ENCODE assay signal across 16 cellular contexts in genomic region chr2:54247115-54247514, GRCh38. TPM values are rescaled to one million over a fixed set of nuclear protein-coding genes. Genes with fewer than 3 reads are reported as not detected.
DNase-seq lines count a peak whose midpoint lies in the region; ATAC-seq, FAIRE-seq and TF ChIP-seq lines count a peak whose summit lies in the region.
"Had no signal": no experiment of that assay in that cellular context is flagged by ENCODE, and none has a peak within 500 bp of the region (broad histone marks: within the 10 kb centered on the region; RNA-seq: fewer than 3 reads in every experiment).

No MANE protein-coding gene starts in this region.

- in situ Hi-C loops in HepG2 (cut with HindIII; ENCODE audit: extremely low pct_ligation_motif_present, low pct_unique_long_range_greater_than_20kb), result no loop called here
- in situ Hi-C loops in KBM-7 (cut with MboI; ENCODE audit: low pct_unique_long_range_greater_than_20kb, low sequenced_read_pairs), result no loop called here

- no peaks in the 10 kb centered on the region for H4K20me1 ChIP-seq in HepG2 (ENCODE audit: insufficient read depth, low read length)
- H4K20me1 ChIP-seq in GM23338 (replicated peaks; ENCODE audit: insufficient read depth), result no peaks in the 10 kb centered on the region

- H3K4me3 ChIP-seq in HepG2 (replicated peaks in 1 of 3; ENCODE audit: insufficient read depth in 1 of 3, low read depth in 2 of 3, low read length in 3 of 3) (no peak overlapping the region), right lobe of liver (no peak overlapping the region), esophagus muscularis mucosa (no peak overlapping the region), GM23338 (no peak overlapping the region)

- H3K4me2 ChIP-seq in HepG2 (ENCODE audit: low read depth, low read length), result no peak overlapping the region
- H3K4me2 ChIP-seq in GM23338, result no peak overlapping the region

- H3K79me2 ChIP-seq in HepG2 (ENCODE audit: insufficient read depth, low read length) (no peaks in the 10 kb centered on the region), GM23338 (replicated peaks; ENCODE audit: insufficient read depth) (no peaks in the 10 kb centered on the region)

- no peaks in the 10 kb centered on the region for H3K27me3 ChIP-seq in HepG2 (ENCODE audit: control insufficient read depth in 1 of 2, insufficient read depth in 2 of 2, low read length in 2 of 2)
- no peaks in the 10 kb centered on the region for H3K27me3 ChIP-seq in right lobe of liver
- H3K27me3 ChIP-seq in esophagus muscularis mucosa, result no peaks in the 10 kb centered on the region
- no peaks in the 10 kb centered on the region for H3K27me3 ChIP-seq in GM23338 (ENCODE audit: insufficient read depth)
- H3K27me3 ChIP-seq: BE2C had no signal

- intact Hi-C loops in HepG2 (cut with micrococcal nuclease; ENCODE audit: unreplicated experiment) (no loop called here), right lobe of liver (cut with DNase I) (no loop called here), esophagus muscularis mucosa (cut with DNase I) (no loop called here), left ventricle myocardium superior (cut with micrococcal nuclease) (no loop called here)

- H3K27ac ChIP-seq in HepG2 (ENCODE audit: extremely low read length, insufficient read depth, low read length) (no peak overlapping the region), right lobe of liver (no peak overlapping the region), esophagus muscularis mucosa (replicated peaks in 1 of 4) (peak overlapping the region; percentile 2 to 59 (median 40)), GM23338 (ENCODE audit: low read depth) (no peak overlapping the region)
- H3K27ac ChIP-seq: C4-2B, HL-60 had no signal

- peak; percentile 18 for FAIRE-seq in HepG2 (lab: Jason Lieb, UNC)
- FAIRE-seq: A204.1, H54 had no signal

- no peaks in the 10 kb centered on the region for H3K27me3 Mint-ChIP-seq in GM23338 (ENCODE audit: insufficient read depth, low read depth, poor library complexity)

- TF ChIP-seq POLR2A in HepG2 (IDR thresholded peaks at IDR 0.05; ENCODE audit: insufficient read depth in 1 of 2, low read depth in 2 of 2, low read length in 2 of 2) (no peak), right lobe of liver (IDR thresholded peaks at IDR 0.05) (no peak), esophagus muscularis mucosa (IDR thresholded peaks at IDR 0.05; ENCODE audit: low read depth) (no peak)

- no peak for TF ChIP-seq CTCF in HepG2 (CRISPR knock-in tag; IDR thresholded peaks at IDR 0.05)
- no peak for TF ChIP-seq CTCF in right lobe of liver (IDR thresholded peaks at IDR 0.05)
- TF ChIP-seq CTCF in esophagus muscularis mucosa (IDR thresholded peaks at IDR 0.05), result no peak
- no peak for TF ChIP-seq CTCF in GM23338 (conservative IDR thresholded peaks at IDR 0.05; ENCODE audit: low read depth in 2 of 2)

- CTCF ChIA-PET in HepG2 (lab: Yijun Ruan, JAX; ENCODE audit: low intra/inter-chr PET ratio, low total read pairs), result no interaction called here

- DNase-seq in HepG2 (ENCODE audit: low spot score) (no peak), right lobe of liver (no peak), esophagus muscularis mucosa (ENCODE audit: extremely low spot score) (no peak), left ventricle myocardium superior (no peak), GM23338 (ENCODE audit: low spot score) (no peak), KBM-7 (no peak)
- DNase-seq: BE2C; CD8-positive, alpha-beta T cell; DMS53 had no signal

- WGBS in HepG2 (ENCODE audit: low lambda C conversion rate), result 76% methylated on average over 1 of the region's 1 CpG
- no CpG with 5 or more reads among the region's 1 CpG for WGBS in right lobe of liver (ENCODE audit: insufficient coverage, low coverage, low lambda C conversion rate, missing lambda C conversion rate)
- WGBS in esophagus muscularis mucosa, result 36% methylated on average over 1 of the region's 1 CpG

- BruUV-seq in HepG2 (replicated peaks; lab: Mats Ljungman, UMichigan), result no TSS peak

- no peak overlapping the region for H2AFZ ChIP-seq in HepG2 (ENCODE audit: low read length)
- H2AFZ ChIP-seq in GM23338, result no peak overlapping the region

- no peaks in the 10 kb centered on the region for H3K9me2 ChIP-seq in GM23338 (ENCODE audit: insufficient read depth)

- peaks cover 14% of the 10 kb centered on the region for H3K4me1 ChIP-seq in HepG2 (ENCODE audit: insufficient read depth, low read length)
- H3K4me1 ChIP-seq in right lobe of liver, result no peaks in the 10 kb centered on the region
- H3K4me1 ChIP-seq in esophagus muscularis mucosa, result peaks cover 5 to 28% (median 18%) of the 10 kb centered on the region in 4 donors
- no peaks in the 10 kb centered on the region for H3K4me1 ChIP-seq in GM23338 (ENCODE audit: insufficient read depth)
- H3K4me1 ChIP-seq: BE2C had no signal

- TF ChIP-seq EP300 in HepG2 (IDR thresholded peaks at IDR 0.05; ENCODE audit: low read depth in 2 of 2, low read length in 2 of 2), result no peak
- no peak for TF ChIP-seq EP300 in HepG2 (CRISPR knock-in tag; IDR thresholded peaks at IDR 0.05; ENCODE audit: borderline replicate concordance)
- no peak for TF ChIP-seq EP300 in esophagus muscularis mucosa (IDR thresholded peaks at IDR 0.05)

- H3F3A ChIP-seq in GM23338 (replicated peaks; ENCODE audit: low read depth), result no peaks in the 10 kb centered on the region

- H3K9ac ChIP-seq in HepG2 (ENCODE audit: insufficient read depth, low read depth, low read length), result no peak overlapping the region

- ATAC-seq in HepG2, result no peak
- ATAC-seq in right lobe of liver, result no peak
- ATAC-seq in left ventricle myocardium superior, result peak; percentile 80
- no peak for ATAC-seq in GM23338
- no peak for ATAC-seq in HG03378 (IDR thresholded peaks at IDR 0.05; ENCODE audit: unreplicated experiment)
- ATAC-seq: CD8-positive, alpha-beta T cell; HCT116 had no signal

- H3K9me3 Mint-ChIP-seq in GM23338, result no peaks in the 10 kb centered on the region
- H3K9me3 Mint-ChIP-seq: CD8-positive, alpha-beta T cell had no signal

- POLR2A ChIA-PET in HepG2 (lab: Yijun Ruan, JAX), result no interaction called here

- H3K4me3 Mint-ChIP-seq in GM23338, result no peak overlapping the region
- H3K4me3 Mint-ChIP-seq: CD8-positive, alpha-beta T cell had no signal

- H3K36me3 ChIP-seq in HepG2 (replicated peaks in 1 of 2; ENCODE audit: control insufficient read depth in 1 of 2, insufficient read depth in 2 of 2, low read length in 2 of 2) (no peaks in the 10 kb centered on the region), right lobe of liver (no peaks in the 10 kb centered on the region), esophagus muscularis mucosa (no peaks in the 10 kb centered on the region), GM23338 (ENCODE audit: insufficient read depth) (no peaks in the 10 kb centered on the region)
- H3K36me3 ChIP-seq: BE2C had no signal

- no peaks in the 10 kb centered on the region for H3K4me1 Mint-ChIP-seq in GM23338

- no peaks in the 10 kb centered on the region for H3K36me3 Mint-ChIP-seq in GM23338 (ENCODE audit: low read depth)

- TF ChIP-seq RAD21 in HepG2 (CRISPR knock-in tag; IDR thresholded peaks at IDR 0.05), result no peak

- no peaks in the 10 kb centered on the region for H3K9me3 ChIP-seq in HepG2 (ENCODE audit: low read length)
- no peaks in the 10 kb centered on the region for H3K9me3 ChIP-seq in right lobe of liver
- H3K9me3 ChIP-seq in esophagus muscularis mucosa, result no peaks in the 10 kb centered on the region
- H3K9me3 ChIP-seq: BE2C had no signal

- no peak overlapping the region for H3K27ac Mint-ChIP-seq in GM23338
- H3K27ac Mint-ChIP-seq: CD8-positive, alpha-beta T cell had no signal

RNA-seq across cellular contexts. Expression of gene TSPYL6, which starts 8.9 kb away (rescaled TPM):
- total RNA-seq in HepG2 (2016; rRNA removed; fragmentation: Illumina TruSeq; extraction: Trizol) (not detected in 2 replicates), right lobe of liver (not detected), esophagus muscularis mucosa (not detected), left ventricle myocardium superior (not detected)
- not detected in 2 replicates for total RNA-seq in HepG2 (2016; cell fraction: cytosol; rRNA removed; fragmentation: Illumina TruSeq; extraction: Trizol; ENCODE audit: low read depth)
- total RNA-seq in HepG2 (2016; cell fraction: insoluble cytoplasmic fraction; rRNA removed; fragmentation: Illumina TruSeq; extraction: Trizol), result not detected in 2 replicates
- total RNA-seq in HepG2 (2016; cell fraction: membrane; rRNA removed; fragmentation: Illumina TruSeq; extraction: Trizol), result not detected in 2 replicates
- not detected in 2 replicates for total RNA-seq in HepG2 (2016; cell fraction: nucleus; rRNA removed; fragmentation: Illumina TruSeq; extraction: Trizol)
- polyA plus RNA-seq in HepG2 (2011; rRNA removed) (0.03 and 0.05 TPM in 2 replicates), GM23338 (2016; fragmentation: Nextera tagmentation; extraction: Ambion mirVana) (not detected in 2 replicates)
- not detected in 2 replicates for polyA plus RNA-seq in HepG2 (2011; cell fraction: cytosol; rRNA removed)
- polyA plus RNA-seq in HepG2 (2011; cell fraction: nucleus; rRNA removed), result 0.05 TPM in 1 of 2 replicates, not detected in the other
- polyA plus RNA-seq in HepG2 (2012), result 0.08 TPM in 1 of 2 replicates, not detected in the other
- not detected in 2 replicates for polyA plus RNA-seq in HepG2 (2016; cell fraction: cytosol; fragmentation: Illumina TruSeq; extraction: Trizol; ENCODE audit: low read depth)
- not detected in 2 replicates for polyA plus RNA-seq in HepG2 (2016; cell fraction: insoluble cytoplasmic fraction; fragmentation: Illumina TruSeq; extraction: Trizol; ENCODE audit: low read depth)
- polyA plus RNA-seq in HepG2 (2016; cell fraction: membrane; fragmentation: Illumina TruSeq; extraction: Trizol; ENCODE audit: low read depth), result not detected in 2 replicates
- not detected in 2 replicates for polyA plus RNA-seq in HepG2 (2016; cell fraction: nucleus; fragmentation: Illumina TruSeq; extraction: Trizol; ENCODE audit: insufficient read depth, low read depth)
- 0.08 TPM in 1 of 2 replicates, not detected in the other for polyA minus RNA-seq in HepG2 (2011; rRNA and poly(A)+ RNA removed; ENCODE audit: low replicate concordance)
- polyA minus RNA-seq in HepG2 (2011; cell fraction: cytosol; rRNA and poly(A)+ RNA removed), result not detected in 2 replicates
- 0.26 TPM in 1 of 2 replicates, not detected in the other for polyA minus RNA-seq in HepG2 (2011; cell fraction: nucleus; rRNA and poly(A)+ RNA removed)
- total RNA-seq in GM23338 (2014; rRNA removed; shearing (Covaris generic)), result not detected in 2 replicates
- total RNA-seq: CD8-positive, alpha-beta T cell; Daoy had no signal

Comparison
In these comparisons a context has a peak if more than half of its experiments do, and no peak if none do; other contexts are left out.
1. H3K27ac ChIP-seq: peak in esophagus muscularis mucosa (4 of 4); none in HepG2 (single experiment), right lobe of liver (0 of 3) and GM23338 (single experiment).